In the genomic region with DNA sequence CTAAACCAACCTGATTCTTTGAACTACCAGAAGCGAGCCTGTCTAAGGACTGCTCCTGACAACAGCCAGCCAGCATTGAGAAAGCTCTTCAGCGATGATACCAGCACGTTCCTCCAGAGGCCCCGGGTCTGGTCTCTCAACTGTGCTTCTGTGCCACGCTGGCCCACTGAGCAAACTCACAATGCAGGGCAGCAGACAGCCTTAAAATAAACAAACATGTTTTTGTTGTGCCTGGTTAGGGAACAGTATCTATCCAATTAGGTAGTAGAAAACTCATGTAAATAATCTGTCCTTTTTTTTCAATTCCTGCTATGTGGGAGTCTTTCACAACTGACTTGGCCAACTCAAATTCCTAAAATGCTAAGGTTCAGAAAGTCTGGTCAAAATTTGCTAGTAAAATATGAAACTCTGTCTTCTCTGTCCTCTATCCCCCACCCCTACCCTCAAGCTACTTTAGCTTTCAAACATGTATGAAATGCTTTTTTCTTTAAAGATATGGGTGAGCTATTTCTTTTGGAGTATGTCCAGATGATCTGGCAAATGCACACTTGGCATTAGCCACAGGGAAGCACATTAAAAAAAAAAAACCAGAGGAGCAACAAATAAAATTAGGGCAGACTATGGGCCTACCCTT, we compare ENCODE assay signal across 13 cellular contexts. TPM values are rescaled to one million over a fixed set of nuclear protein-coding genes. Genes with fewer than 3 reads are reported as not detected.
DNase-seq lines count a peak whose midpoint lies in the region; ATAC-seq, FAIRE-seq and TF ChIP-seq lines count a peak whose summit lies in the region.
"Had no signal": no experiment of that assay in that cellular context is flagged by ENCODE, and none has a peak within 500 bp of the region (broad histone marks: within the 10 kb centered on the region; RNA-seq: fewer than 3 reads in every experiment).

No MANE protein-coding gene starts in this region.

- H3K4me1 ChIP-seq in A549, result peaks cover 19% of the 10 kb centered on the region

- H3K27ac Mint-ChIP-seq in mesothelial cell of epicardium, result peak overlapping the region; percentile 94

- H3K9me3 ChIP-seq in A549, result no peaks in the 10 kb centered on the region

- ATAC-seq in A549, result peak in 1 of 2 experiments; percentile 57; a peak in 3 of 6 replicates
- ATAC-seq in GM21528 (IDR thresholded peaks at IDR 0.05; ENCODE audit: low FRiP score, unreplicated experiment), result no peak

- POLR2A ChIA-PET in A549 (lab: Yijun Ruan, JAX), result no interaction called here

- no peak for TF ChIP-seq RAD21 in A549 (conservative IDR thresholded peaks at IDR 0.05 in 1 of 2, IDR thresholded peaks at IDR 0.05 in 1 of 2)

- H3K4me1 Mint-ChIP-seq in mesothelial cell of epicardium, result peaks cover 22% of the 10 kb centered on the region

- no peaks in the 10 kb centered on the region for H3K27me3 Mint-ChIP-seq in mesothelial cell of epicardium (ENCODE audit: low read depth)

- 77% methylated on average over 5 of the region's 5 CpGs for WGBS in A549 (ENCODE audit: missing lambda C conversion rate)

- no peak overlapping the region for H3K4me3 ChIP-seq in A549
- H3K4me3 ChIP-seq: BLaER1 treated with 17β-estradiol and CSF1 and Interleukin-3, amounts not matched to agents 10 nM and 100 nM had no signal

- H3K27ac ChIP-seq in A549, result peak overlapping the region in 1 of 2 experiments; percentile 4; a peak in 3 of 6 replicates
- H3K27ac ChIP-seq: BLaER1 treated with 17β-estradiol and CSF1 and Interleukin-3, amounts not matched to agents 10 nM and 100 nM had no signal

- no peak for TF ChIP-seq POLR2A in A549 (IDR thresholded peaks at IDR 0.05; ENCODE audit: low read length)

- no peak for DNase-seq in A549 (ENCODE audit: low read depth in 1 of 2, low spot score in 1 of 2)
- peak; percentile 39 for DNase-seq in NCI-H2196 (lab: John Stamatoyannopoulos, UW; ENCODE audit: unreplicated experiment)
- peak; percentile 57 for DNase-seq in epidermal melanocyte (ENCODE audit: insufficient read length, low spot score)
- DNase-seq in mesothelial cell of epicardium (ENCODE audit: low spot score in 2 of 2, unreplicated experiment in 2 of 2), result no peak
- DNase-seq in activated CD4-positive, alpha-beta T cell treated with anti-CD3 and anti-CD28 coated beads, Interleukin-2, amount 50 U/mL, for 1 hour, result no peak
- DNase-seq in HT-29 (ENCODE audit: low spot score), result no peak
- no peak for DNase-seq in HTR-8/SVneo (ENCODE audit: insufficient read length, low spot score)
- DNase-seq: activated T-cell treated with anti-CD3 and anti-CD28 coated beads, Interleukin-2, amount 50 U/mL, for 1 hour; dermis blood vessel endothelial cell; Kasumi-1; posterior cingulate gyrus had no signal

- H3K36me3 Mint-ChIP-seq in mesothelial cell of epicardium, result peaks cover 3% of the 10 kb centered on the region

- no peak for TF ChIP-seq EP300 in A549 (IDR thresholded peaks at IDR 0.05)

- no peak overlapping the region for H3K4me3 Mint-ChIP-seq in mesothelial cell of epicardium

- peaks cover 12% of the 10 kb centered on the region for H3K9me3 Mint-ChIP-seq in mesothelial cell of epicardium

- H3K4me2 ChIP-seq in A549, result peak overlapping the region; percentile 35; the same call in 2 of the 3 replicates
- H3K4me2 ChIP-seq: BLaER1 treated with 17β-estradiol and CSF1 and Interleukin-3, amounts not matched to agents 10 nM and 100 nM had no signal

- FAIRE-seq in A549 (lab: Jason Lieb, UNC) (no peak), HTR-8/SVneo (lab: Jason Lieb, UNC) (no peak)

- CTCF ChIA-PET in A549 (lab: Yijun Ruan, JAX), result interaction anchor here (1.0 kb wide), 1 partner anchor 51 kb away, joined by 4 read pairs; no protein-coding TSS in a partner anchor

- TF ChIP-seq CTCF in A549 (IDR thresholded peaks at IDR 0.05), result no peak
- no peak for TF ChIP-seq CTCF in mesothelial cell of epicardium (IDR thresholded peaks at IDR 0.05; ENCODE audit: unreplicated experiment)

TF ChIP-seq in A549, 52 proteins besides CTCF, POLR2A, EP300 and RAD21:
- no peak for TF ChIP-seq MAZ (IDR thresholded peaks at IDR 0.05; ENCODE audit: borderline replicate concordance, low read depth, low read length)
- TF ChIP-seq, protein P1, sequence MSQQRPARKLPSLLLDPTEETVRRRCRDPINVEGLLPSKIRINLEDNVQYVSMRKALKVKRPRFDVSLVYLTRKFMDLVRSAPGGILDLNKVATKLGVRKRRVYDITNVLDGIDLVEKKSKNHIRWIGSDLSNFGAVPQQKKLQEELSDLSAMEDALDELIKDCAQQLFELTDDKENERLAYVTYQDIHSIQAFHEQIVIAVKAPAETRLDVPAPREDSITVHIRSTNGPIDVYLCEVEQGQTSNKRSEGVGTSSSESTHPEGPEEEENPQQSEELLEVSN (IDR thresholded peaks at IDR 0.05; ENCODE audit: borderline replicate concordance, low read depth), result no peak
- TF ChIP-seq SMC3 (IDR thresholded peaks at IDR 0.05), result no peak
- TF ChIP-seq KDM1A (IDR thresholded peaks at IDR 0.05; ENCODE audit: low read depth), result no peak
- TF ChIP-seq JUN (IDR thresholded peaks at IDR 0.05), result no peak
- TF ChIP-seq, protein P2, sequence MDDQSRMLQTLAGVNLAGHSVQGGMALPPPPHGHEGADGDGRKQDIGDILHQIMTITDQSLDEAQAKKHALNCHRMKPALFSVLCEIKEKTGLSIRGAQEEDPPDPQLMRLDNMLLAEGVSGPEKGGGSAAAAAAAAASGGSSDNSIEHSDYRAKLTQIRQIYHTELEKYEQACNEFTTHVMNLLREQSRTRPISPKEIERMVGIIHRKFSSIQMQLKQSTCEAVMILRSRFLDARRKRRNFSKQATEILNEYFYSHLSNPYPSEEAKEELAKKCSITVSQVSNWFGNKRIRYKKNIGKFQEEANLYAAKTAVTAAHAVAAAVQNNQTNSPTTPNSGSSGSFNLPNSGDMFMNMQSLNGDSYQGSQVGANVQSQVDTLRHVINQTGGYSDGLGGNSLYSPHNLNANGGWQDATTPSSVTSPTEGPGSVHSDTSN (IDR thresholded peaks at IDR 0.05), result no peak
- TF ChIP-seq, protein P3, sequence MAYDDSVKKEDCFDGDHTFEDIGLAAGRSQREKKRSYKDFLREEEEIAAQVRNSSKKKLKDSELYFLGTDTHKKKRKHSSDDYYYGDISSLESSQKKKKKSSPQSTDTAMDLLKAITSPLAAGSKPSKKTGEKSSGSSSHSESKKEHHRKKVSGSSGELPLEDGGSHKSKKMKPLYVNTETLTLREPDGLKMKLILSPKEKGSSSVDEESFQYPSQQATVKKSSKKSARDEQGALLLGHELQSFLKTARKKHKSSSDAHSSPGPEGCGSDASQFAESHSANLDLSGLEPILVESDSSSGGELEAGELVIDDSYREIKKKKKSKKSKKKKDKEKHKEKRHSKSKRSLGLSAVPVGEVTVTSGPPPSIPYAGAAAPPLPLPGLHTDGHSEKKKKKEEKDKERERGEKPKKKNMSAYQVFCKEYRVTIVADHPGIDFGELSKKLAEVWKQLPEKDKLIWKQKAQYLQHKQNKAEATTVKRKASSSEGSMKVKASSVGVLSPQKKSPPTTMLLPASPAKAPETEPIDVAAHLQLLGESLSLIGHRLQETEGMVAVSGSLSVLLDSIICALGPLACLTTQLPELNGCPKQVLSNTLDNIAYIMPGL (CRISPR knock-in tag; IDR thresholded peaks at IDR 0.05; ENCODE audit: borderline replicate concordance), result no peak
TF ChIP-seq in A549: peak in this region for 0.

RNA-seq across cellular contexts. Expression of a gene that starts 21.4 kb away (rescaled TPM):
- polyA plus RNA-seq in A549 (2011; rRNA removed) (115 and 130 TPM in 2 replicates), A549 (2017; fragmentation: RNase III; extraction: RNeasy Plus Mini Kit Qiagen cat#74134 plus additional on column Dnase treatment) (34.6 to 39.0 TPM (median 36.3 TPM) in 3 replicates)
- polyA plus RNA-seq in A549 (2012; cell fraction: cytosol; rRNA removed), result 23.2 and 24.9 TPM in 2 replicates
- 20.9 and 29.1 TPM in 2 replicates for polyA plus RNA-seq in A549 (2012; cell fraction: nucleus; rRNA removed)
- 88.9 and 93.5 TPM in 2 replicates for polyA minus RNA-seq in A549 (2011; rRNA and poly(A)+ RNA removed)
- total RNA-seq in mesothelial cell of epicardium, result 93.4 to 97.2 TPM (median 95.6 TPM) in 3 replicates
- total RNA-seq in HT-29 (2014; rRNA removed; shearing (Covaris generic)), result 80.0 and 81.9 TPM in 2 replicates

Comparison
In these comparisons a context has a peak if more than half of its experiments do, and no peak if none do; other contexts are left out.
1. DNase-seq: peak in NCI-H2196 (single experiment) and epidermal melanocyte (single experiment); none in A549 (0 of 2), mesothelial cell of epicardium (0 of 2), activated CD4-positive, alpha-beta T cell treated with anti-CD3 and anti-CD28 coated beads, Interleukin-2, amount 50 U/mL, for 1 hour (single experiment), HT-29 (single experiment) and HTR-8/SVneo (single experiment).